In genomic region chr9:89541798-89542197, GRCh38 we compare ENCODE assay signal across 16 cellular contexts. TPM values are rescaled to one million over a fixed set of nuclear protein-coding genes. Genes with fewer than 3 reads are reported as not detected.
A peak's percentile ranks its signal among the peaks of the same experiment; 100 is the strongest.
DNase-seq lines count a peak whose midpoint lies in the region; ATAC-seq, FAIRE-seq and TF ChIP-seq lines count a peak whose summit lies in the region.
"Had no signal": no experiment of that assay in that cellular context is flagged by ENCODE, and none has a peak within 500 bp of the region (broad histone marks: within the 10 kb centered on the region; RNA-seq: fewer than 3 reads in every experiment).

No MANE protein-coding gene starts in this region.

- H3K27me3 ChIP-seq in GM12878 (replicated peaks in 1 of 2; ENCODE audit: control insufficient read depth in 2 of 2, insufficient read depth in 2 of 2, low read length in 1 of 2): no peaks in the 10 kb centered on the region
- no peaks in the 10 kb centered on the region for H3K27me3 ChIP-seq in small intestine (ENCODE audit: control insufficient read depth in 2 of 2, insufficient read depth in 2 of 2, low read length in 2 of 2)

- no peaks in the 10 kb centered on the region for H3K36me3 ChIP-seq in GM12878 (ENCODE audit: control insufficient read depth in 2 of 2, insufficient read depth in 2 of 2, low read length in 1 of 2)
- H3K36me3 ChIP-seq in small intestine (ENCODE audit: control insufficient read depth in 2 of 2, insufficient read depth in 2 of 2, low read length in 2 of 2): no peaks in the 10 kb centered on the region
- H3K36me3 ChIP-seq: sigmoid colon had no signal

- H4K20me1 ChIP-seq in GM12878 (ENCODE audit: control insufficient read depth, insufficient read depth): no peaks in the 10 kb centered on the region

- peak; percentile 66 for FAIRE-seq in GM12891 (lab: Jason Lieb, UNC)
- FAIRE-seq in GM12878 (lab: Jason Lieb, UNC): no peak
- no peak for FAIRE-seq in small intestine (lab: Jason Lieb, UNC)
- FAIRE-seq: urothelium cell line had no signal

- 0% methylated on average over 3 of the region's 3 CpGs for WGBS in GM12878 (ENCODE audit: insufficient coverage, insufficient replicate concordance, low lambda C conversion rate, missing lambda C conversion rate)
- 85 to 98% (median 96%) methylated on average over 3 of the region's 3 CpGs for WGBS in small intestine, 3 donors

- no TSS peak for BruUV-seq in GM12878 (replicated peaks; lab: Mats Ljungman, UMichigan)

- intact Hi-C loops in GM12878 (cut with micrococcal nuclease; ENCODE audit: unreplicated experiment): no loop called here

- POLR2A ChIA-PET in GM12878 (lab: Charles Lee): interaction anchor here (1.7 kb wide), 1 partner anchor 19 kb away, joined by 5 read pairs; no protein-coding TSS in a partner anchor
- POLR2A ChIA-PET in naive thymus-derived CD8-positive, alpha-beta T cell (lab: Charles Lee): interaction anchor here (1.1 to 2.0 kb wide), 2 partner anchors 12 to 78 kb away, joined by 4 read pairs; no protein-coding TSS in a partner anchor

- ATAC-seq in GM12878 (peak; percentile 74), GM21390 (IDR thresholded peaks at IDR 0.05; ENCODE audit: unreplicated experiment) (no peak), HG03342 (IDR thresholded peaks at IDR 0.05; ENCODE audit: unreplicated experiment) (no peak)
- ATAC-seq in naive thymus-derived CD8-positive, alpha-beta T cell: no peak

- H3K4me3 ChIP-seq in GM12878: no peak overlapping the region
- H3K4me3 ChIP-seq in small intestine (ENCODE audit: low read depth in 1 of 2, low read length in 2 of 2): no peak overlapping the region
- H3K4me3 ChIP-seq: sigmoid colon had no signal

- no peak for TF ChIP-seq RAD21 in GM12878 (IDR thresholded peaks at IDR 0.05; ENCODE audit: insufficient read depth, low read depth, low read length)

- H3K4me1 Mint-ChIP-seq in IgD-negative memory B cell: peaks cover 25 to 27% (median 26%) of the 10 kb centered on the region in 3 donors
- peaks cover 39 to 85% (median 75%) of the 10 kb centered on the region in 4 donors for H3K4me1 Mint-ChIP-seq in naive thymus-derived CD8-positive, alpha-beta T cell

- peaks cover 19% of the 10 kb centered on the region for H3K4me1 ChIP-seq in GM12878 (ENCODE audit: control insufficient read depth, insufficient read depth, low read length)
- H3K4me1 ChIP-seq in small intestine (ENCODE audit: control insufficient read depth in 2 of 2, insufficient read depth in 1 of 2, low read depth in 1 of 2, low read length in 1 of 2): no peaks in the 10 kb centered on the region
- H3K4me1 ChIP-seq: foreskin keratinocyte, sigmoid colon had no signal

- no peak overlapping the region for H3K9ac ChIP-seq in GM12878 (ENCODE audit: control insufficient read depth, insufficient read depth, low read length)

- H2AFZ ChIP-seq in GM12878 (ENCODE audit: control insufficient read depth, low read depth, low read length): peak overlapping the region; percentile 5

- peaks cover 2 to 12% (median 3%) of the 10 kb centered on the region in 3 donors for H3K9me3 Mint-ChIP-seq in IgD-negative memory B cell
- peaks cover 0 to 17% (median 9%) of the 10 kb centered on the region in 9 donors for H3K9me3 Mint-ChIP-seq in naive thymus-derived CD8-positive, alpha-beta T cell

- H3K79me2 ChIP-seq in GM12878 (ENCODE audit: control insufficient read depth, insufficient read depth, low read length): no peaks in the 10 kb centered on the region

- SMC1A ChIA-PET in GM12878 (lab: Charles Lee; ENCODE audit: uncharacterized antibody, unreplicated experiment): interaction anchor here (0.8 to 3.0 kb wide), 10 partner anchors 8 to 143 kb away, joined by 3 to 14 read pairs (median 4); no protein-coding TSS in a partner anchor

- no peaks in the 10 kb centered on the region for H3K27me3 Mint-ChIP-seq in IgD-negative memory B cell
- no peaks in the 10 kb centered on the region for H3K27me3 Mint-ChIP-seq in naive thymus-derived CD8-positive, alpha-beta T cell

- no peak overlapping the region for H3K4me2 ChIP-seq in GM12878 (ENCODE audit: control insufficient read depth, insufficient read depth)

- H3K9me3 ChIP-seq in GM12878 (replicated peaks; ENCODE audit: control insufficient read depth, insufficient read depth, low read length): peaks cover 6% of the 10 kb centered on the region; the same call in 2 of the 3 replicates
- H3K9me3 ChIP-seq in small intestine (ENCODE audit: control insufficient read depth, low read depth): no peaks in the 10 kb centered on the region

- peak overlapping the region in 3 of 4 donors; percentile 59 to 85 (median 82) for H3K4me3 Mint-ChIP-seq in IgD-negative memory B cell
- no peak overlapping the region for H3K4me3 Mint-ChIP-seq in naive thymus-derived CD8-positive, alpha-beta T cell
- H3K4me3 Mint-ChIP-seq: T-helper 1 cell treated with Interleukin-12 subunit alpha and Interleukin-12 subunit beta and Interleukin-4 antibody, amounts not matched to agents 30 μg/mL and 1 μg/mL, for 36 hours had no signal

- no peaks in the 10 kb centered on the region for H3K36me3 Mint-ChIP-seq in IgD-negative memory B cell
- H3K36me3 Mint-ChIP-seq in naive thymus-derived CD8-positive, alpha-beta T cell: peaks cover 0 to 14% (median 3%) of the 10 kb centered on the region in 3 donors

- H3K27ac ChIP-seq in GM12878 (ENCODE audit: control insufficient read depth, insufficient read depth) (no peak overlapping the region), small intestine (ENCODE audit: low read depth in 1 of 2, low read length in 1 of 2) (no peak overlapping the region)
- H3K27ac ChIP-seq: foreskin keratinocyte, sigmoid colon had no signal

- no peak for DNase-seq in GM12891 (ENCODE audit: insufficient read length, low spot score)
- DNase-seq in GM12878 (ENCODE audit: low read depth, low spot score): no peak
- no peak for DNase-seq in naive thymus-derived CD8-positive, alpha-beta T cell
- no peak for DNase-seq in GM20000 (ENCODE audit: low spot score)
- no peak for DNase-seq in small intestine
- DNase-seq: foreskin keratinocyte; HCEC 1CT; NCI-H187 treated with DMSO at 0.1 percent for 48 hours; NCI-H748 treated with DMSO at 0.1 percent for 48 hours; sigmoid colon; stimulated activated CD4-positive, alpha-beta T cell treated with anti-CD3 and anti-CD28 coated beads, Interleukin-4, amount 100 ng/mL, for 24 hours had no signal

- TF ChIP-seq EP300 in GM12878 (IDR thresholded peaks at IDR 0.05; ENCODE audit: borderline replicate concordance in 1 of 2, control insufficient read depth in 1 of 2, low read depth in 2 of 2, low read length in 2 of 2): no peak

- CTCF ChIA-PET in GM12878 (lab: Yijun Ruan, JAX): interaction anchor here (0.7 to 3.0 kb wide), 4 partner anchors 18 to 131 kb away, joined by 3 to 10 read pairs (median 7); no protein-coding TSS in a partner anchor

- RAD21 ChIA-PET in GM12878 (lab: Charles Lee; ENCODE audit: unreplicated experiment): interaction anchor here (1.0 to 2.5 kb wide), 4 partner anchors 9 to 116 kb away, joined by 3 to 6 read pairs (median 4); no protein-coding TSS in a partner anchor

- no peak for TF ChIP-seq POLR2A in GM12891 (IDR thresholded peaks at IDR 0.05; ENCODE audit: low read depth, low read length)
- no peak for TF ChIP-seq POLR2A in GM12878 (IDR thresholded peaks at IDR 0.05; ENCODE audit: low read depth, low read length)

- in situ Hi-C loops in GM12878 (cut with MboI): no loop called here

- TF ChIP-seq CTCF in GM12878 (IDR thresholded peaks at IDR 0.05 in 2 of 3, conservative IDR thresholded peaks at IDR 0.05 in 1 of 3; ENCODE audit: control insufficient read depth in 2 of 3, extremely low read depth in 1 of 3, insufficient read depth in 1 of 3, low read depth in 3 of 3, low read length in 3 of 3) (no peak), GM20000 (IDR thresholded peaks at IDR 0.05; ENCODE audit: extremely low read depth, missing control alignments) (no peak)

- H3K27ac Mint-ChIP-seq in IgD-negative memory B cell: peak overlapping the region in 2 of 3 donors; percentile 10 to 83
- H3K27ac Mint-ChIP-seq in naive thymus-derived CD8-positive, alpha-beta T cell: peak overlapping the region in 8 of 10 donors; percentile 34 to 82 (median 62)
- H3K27ac Mint-ChIP-seq: T-helper 1 cell treated with Interleukin-12 subunit alpha and Interleukin-12 subunit beta and Interleukin-4 antibody, amounts not matched to agents 30 μg/mL and 1 μg/mL, for 36 hours had no signal

TF ChIP-seq in GM12891, 5 proteins besides CTCF, POLR2A, EP300 and RAD21 (continues in another document):
- TF ChIP-seq SPI1 (IDR thresholded peaks at IDR 0.05; ENCODE audit: low read depth, low read length) (no peak), TAF1 (IDR thresholded peaks at IDR 0.05; ENCODE audit: low read depth, low read length) (no peak), PAX5 (IDR thresholded peaks at IDR 0.05; ENCODE audit: insufficient read depth, low read length, severe bottlenecking) (no peak), POU2F2 (IDR thresholded peaks at IDR 0.05; ENCODE audit: low read depth, low read length) (no peak)

TF ChIP-seq in GM12878, 131 proteins besides CTCF, POLR2A, EP300 and RAD21:
- TF ChIP-seq BHLHE40 (IDR thresholded peaks at IDR 0.05; ENCODE audit: borderline replicate concordance in 1 of 2, low read depth in 2 of 2, low read length in 1 of 2) (no peak), MEF2B (IDR thresholded peaks at IDR 0.05; ENCODE audit: partially characterized antibody, poor library complexity, severe bottlenecking) (peak; percentile 69), SPI1 (IDR thresholded peaks at IDR 0.05; ENCODE audit: borderline replicate concordance, insufficient read depth, low read depth, low read length) (0 out of 2 replicates have a peak, but pooled peaks have one; percentile 19)

RNA-seq across cellular contexts. Expression of gene SEMA4D, which starts 43.9 kb away (rescaled TPM):
- polyA plus RNA-seq in GM12891 (2012; ENCODE audit: low read depth, missing spikeins): 42.2 TPM
- polyA plus RNA-seq in IgD-negative memory B cell (35.3 TPM), GM12878 (2011; rRNA removed) (24.7 and 30.8 TPM in 2 replicates), GM12878 (2014; fragmentation: Illumina TruSeq; extraction: Trizol) (31.9 and 57.1 TPM in 2 replicates), GM12878 (2014; fragmentation: Nextera tagmentation; extraction: Ambion mirVana) (10 to 100 TPM; 15.1 to 22.7 TPM), GM12878 (2014; rRNA removed) (55.0 and 64.8 TPM in 2 replicates), GM12878 (2016; fragmentation: Nextera tagmentation; extraction: Ambion mirVana) (10 to 100 TPM; 35.1 to 44.1 TPM), small intestine (1 to 10 TPM in 2 of 3 donors, under 1 TPM in 1; 0.67 to 8.8 (median 4.6) TPM)
- total RNA-seq in GM12878 (2013; cell fraction: nucleolus; rRNA removed): 179 and 180 TPM in 2 replicates
- total RNA-seq in GM12878 (2014; rRNA removed) (42.2 and 49.8 TPM in 2 replicates), GM12878 (2014; rRNA removed; fragmentation: Illumina TruSeq; extraction: Trizol) (34.9 and 40.6 TPM in 2 replicates), GM12878 (2021) (120 and 136 TPM in 2 replicates)
- 38.6 TPM for polyA plus RNA-seq in GM12878 (2011; ENCODE audit: low read depth)
- polyA plus RNA-seq in GM12878 (2011; cell fraction: cytosol; rRNA removed): 36.3 and 42.2 TPM in 2 replicates
- 273 and 286 TPM in 2 replicates for polyA plus RNA-seq in GM12878 (2011; cell fraction: nucleus; rRNA removed)
- 68.5 and 75.6 TPM in 2 replicates for polyA plus RNA-seq in GM12878 (2012)
- 35.0 and 57.4 TPM in 2 replicates for polyA minus RNA-seq in GM12878 (2011; rRNA and poly(A)+ RNA removed)
- 40.2 and 46.0 TPM in 2 replicates for polyA minus RNA-seq in GM12878 (2011; cell fraction: cytosol; rRNA and poly(A)+ RNA removed)
- 77.4 and 123 TPM in 2 replicates for polyA minus RNA-seq in GM12878 (2011; cell fraction: nucleus; rRNA and poly(A)+ RNA removed)
- total RNA-seq in naive thymus-derived CD8-positive, alpha-beta T cell: 100 to 1,000 TPM; 565 to 573 TPM
- polyA plus RNA-seq in naive thymus-derived CD8-positive, alpha-beta T cell: 100 to 1,000 TPM; 154 to 359 (median 176) TPM

Comparison
In these comparisons a context has a peak if more than half of its experiments do, and no peak if none do; other contexts are left out.
1. H3K4me3 Mint-ChIP-seq: peak in IgD-negative memory B cell (3 of 4); none in naive thymus-derived CD8-positive, alpha-beta T cell (0 of 10).